In the genomic region with DNA sequence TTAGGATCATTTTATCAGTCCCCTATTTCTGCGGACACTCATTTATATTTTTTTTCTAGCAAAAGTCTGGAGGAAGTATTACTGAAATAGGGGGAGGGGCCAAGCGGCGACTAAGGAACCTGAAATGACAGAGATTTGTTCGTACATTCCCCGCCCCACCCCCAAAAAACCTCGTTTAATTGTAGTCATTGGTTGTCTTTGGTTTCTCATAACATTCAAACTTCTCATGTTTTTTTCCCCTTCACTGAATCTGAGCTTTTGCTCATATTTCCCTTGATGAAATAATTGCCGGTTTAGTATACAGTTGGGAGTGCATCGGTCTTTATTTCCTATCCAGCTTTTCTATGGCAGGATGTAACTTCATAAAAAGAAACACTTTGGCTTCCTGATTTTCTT, we compare ENCODE assay signal across 8 cellular contexts. TPM values are rescaled to one million over a fixed set of nuclear protein-coding genes. Genes with fewer than 3 reads are reported as not detected.
DNase-seq lines count a peak whose midpoint lies in the region; ATAC-seq, FAIRE-seq and TF ChIP-seq lines count a peak whose summit lies in the region.

No MANE protein-coding gene starts in this region.

- peak overlapping the region; percentile 98 for H3K4me2 ChIP-seq in endothelial cell of umbilical vein (ENCODE audit: insufficient read depth, low read length)

- peak overlapping the region; percentile 40 for H3K9ac ChIP-seq in endothelial cell of umbilical vein (replicated peaks; ENCODE audit: extremely low read depth, insufficient read depth, low read length)

- H3K27me3 ChIP-seq in A673 (replicated peaks; ENCODE audit: insufficient read depth, low read depth, low read length, poor library complexity) (peaks cover 11% of the 10 kb centered on the region), endothelial cell of umbilical vein (ENCODE audit: control insufficient read depth in 2 of 2, insufficient read depth in 2 of 2, low read length in 2 of 2) (no peaks in the 10 kb centered on the region)

- ATAC-seq in HG03196 (IDR thresholded peaks at IDR 0.05; ENCODE audit: unreplicated experiment) (no peak), GM19452 (IDR thresholded peaks at IDR 0.05; ENCODE audit: unreplicated experiment) (no peak)

- H3K9me3 Mint-ChIP-seq in progenitor cell of endocrine pancreas (ENCODE audit: low read depth), result no peaks in the 10 kb centered on the region

- POLR2A ChIA-PET in A673 (lab: Charles Lee; ENCODE audit: low non-redundant PET), result no interaction called here
- POLR2A ChIA-PET in endothelial cell of umbilical vein (lab: Charles Lee), result no interaction called here

- peak overlapping the region; percentile 71 for H2AFZ ChIP-seq in endothelial cell of umbilical vein (ENCODE audit: low read depth, low read length)

- H3K27me3 Mint-ChIP-seq in progenitor cell of endocrine pancreas, result peaks cover 13% of the 10 kb centered on the region

- intact Hi-C loops in A673 (cut with micrococcal nuclease; ENCODE audit: unreplicated experiment), result loop anchor here (5.0 to 10.0 kb wide), 2 partner anchors 123 to 281 kb away; no protein-coding TSS in a partner anchor
- intact Hi-C loops in endothelial cell of umbilical vein (cut with micrococcal nuclease), result loop anchor here (2.0 to 5.0 kb wide), 2 partner anchors 15 to 392 kb away; a partner anchor contains a TSS

- no peak for TF ChIP-seq CTCF in A673 (conservative IDR thresholded peaks at IDR 0.05; ENCODE audit: low read depth, low read length)
- TF ChIP-seq CTCF in endothelial cell of umbilical vein (IDR thresholded peaks at IDR 0.05; ENCODE audit: extremely low read depth in 1 of 2, insufficient read depth in 1 of 2, low read depth in 1 of 2, low read length in 2 of 2), result no peak
- TF ChIP-seq CTCF in progenitor cell of endocrine pancreas (IDR thresholded peaks at IDR 0.05; ENCODE audit: unreplicated experiment), result no peak

- peaks cover 30% of the 10 kb centered on the region for H3K4me1 Mint-ChIP-seq in progenitor cell of endocrine pancreas (ENCODE audit: low read depth)

- no peak for TF ChIP-seq POLR2A in endothelial cell of umbilical vein (IDR thresholded peaks at IDR 0.05; ENCODE audit: low read depth, low read length)

- H3K27ac ChIP-seq in A673 (ENCODE audit: low read depth, low read length, poor library complexity, severe bottlenecking) (no peak overlapping the region), endothelial cell of umbilical vein (ENCODE audit: insufficient read depth, low read depth, low read length) (peak overlapping the region; percentile 59)

- H3K4me3 Mint-ChIP-seq in progenitor cell of endocrine pancreas (ENCODE audit: low read depth), result peak overlapping the region; percentile 86

- peak overlapping the region; percentile 88 for H3K27ac Mint-ChIP-seq in progenitor cell of endocrine pancreas

- H3K4me1 ChIP-seq in A673 (ENCODE audit: insufficient read depth, low read length, poor library complexity, severe bottlenecking) (peaks cover 15% of the 10 kb centered on the region), endothelial cell of umbilical vein (ENCODE audit: control insufficient read depth, extremely low read depth, insufficient read depth, low read length) (peaks cover 30% of the 10 kb centered on the region)

- dilution Hi-C loops in endothelial cell of umbilical vein (cut with MboI; ENCODE audit: extremely low pct_ligation_motif_present, low sequenced_read_pairs), result no loop called here

- CTCF ChIA-PET in A673 (lab: Charles Lee), result no interaction called here
- CTCF ChIA-PET in endothelial cell of umbilical vein (lab: Charles Lee), result interaction anchor here (0.5 to 2.0 kb wide), 18 partner anchors 12 to 388 kb away, joined by 3 to 12 read pairs (median 3); no protein-coding TSS in a partner anchor

- H3K4me3 ChIP-seq in A673 (ENCODE audit: low read depth, low read length, poor library complexity, severe bottlenecking), result peak overlapping the region; percentile 68
- H3K4me3 ChIP-seq in Jurkat, Clone E6-1 (ENCODE audit: low read length), result peak overlapping the region; percentile 72
- H3K4me3 ChIP-seq in endothelial cell of umbilical vein (replicated peaks in 1 of 3; ENCODE audit: insufficient read depth in 1 of 3, low read depth in 1 of 3, low read length in 3 of 3), result peak overlapping the region; percentile 76 to 96 (median 85)

- H3K36me3 ChIP-seq in A673 (ENCODE audit: insufficient read depth, low read length, poor library complexity, severe bottlenecking) (no peaks in the 10 kb centered on the region), endothelial cell of umbilical vein (ENCODE audit: control insufficient read depth in 2 of 2, extremely low read depth in 1 of 2, insufficient read depth in 2 of 2, low read length in 2 of 2) (no peaks in the 10 kb centered on the region)

- FAIRE-seq in endothelial cell of umbilical vein (lab: Jason Lieb, UNC), result peak; percentile 79

- H3K79me2 ChIP-seq in endothelial cell of umbilical vein (ENCODE audit: control insufficient read depth, insufficient read depth, low read length), result peaks cover 36% of the 10 kb centered on the region

- H3K9me3 ChIP-seq in A673 (ENCODE audit: low read depth, low read length, poor library complexity, severe bottlenecking) (no peaks in the 10 kb centered on the region), endothelial cell of umbilical vein (replicated peaks; ENCODE audit: control insufficient read depth, insufficient read depth, low read length) (no peaks in the 10 kb centered on the region)

- no peaks in the 10 kb centered on the region for H3K9me1 ChIP-seq in endothelial cell of umbilical vein (replicated peaks; ENCODE audit: control insufficient read depth, extremely low read depth, insufficient read depth, low read length)

- DNase-seq in A673 (ENCODE audit: low spot score) (peak; percentile 14), endothelial cell of umbilical vein (ENCODE audit: low read depth, low spot score) (peak; percentile 81), progenitor cell of endocrine pancreas (ENCODE audit: low spot score, unreplicated experiment) (no peak), HuH-7 (ENCODE audit: low spot score) (no peak)
- DNase-seq in Jurkat, Clone E6-1 (ENCODE audit: low read depth, low spot score), result peak; percentile 70
- DNase-seq in activated CD4-positive, alpha-beta T cell treated with anti-CD3 and anti-CD28 coated beads, Interleukin-2, amount 50 U/mL, for 4 hours, result peak; percentile 73 to 75

- peaks cover 3% of the 10 kb centered on the region for H4K20me1 ChIP-seq in endothelial cell of umbilical vein (replicated peaks; ENCODE audit: control insufficient read depth, extremely low read depth, insufficient read depth, low read length)

- no peaks in the 10 kb centered on the region for H3K36me3 Mint-ChIP-seq in progenitor cell of endocrine pancreas (ENCODE audit: insufficient read depth)

- BruUV-seq in A673 (replicated peaks; lab: Mats Ljungman, UMichigan) (no TSS peak), endothelial cell of umbilical vein (replicated peaks; lab: Mats Ljungman, UMichigan) (no TSS peak)

TF ChIP-seq in endothelial cell of umbilical vein, 7 proteins besides CTCF, POLR2A, EP300 and RAD21:
- TF ChIP-seq EZH2 (IDR thresholded peaks at IDR 0.05; ENCODE audit: borderline replicate concordance, low read depth, low read length, severe bottlenecking), result no peak
- TF ChIP-seq GATA2 (IDR thresholded peaks at IDR 0.05; ENCODE audit: insufficient read depth, insufficient read length, low read depth, low read length), result no peak
- TF ChIP-seq MYC (IDR thresholded peaks at IDR 0.05; ENCODE audit: low read depth, low read length), result no peak
- TF ChIP-seq POLR2AphosphoS5 (IDR thresholded peaks at IDR 0.05; ENCODE audit: insufficient read depth, low read depth, low read length), result no peak
- TF ChIP-seq FOS (IDR thresholded peaks at IDR 0.05; ENCODE audit: borderline replicate concordance, insufficient read depth, low read length), result no peak

RNA-seq across cellular contexts. Expression of a gene that starts 0.8 kb away (rescaled TPM):
- 34.3 and 46.7 TPM in 2 replicates for total RNA-seq in A673 (2021)
- polyA plus RNA-seq in Jurkat, Clone E6-1 (2012; ENCODE audit: insufficient read depth, insufficient read length), result 97.1 TPM
- total RNA-seq in endothelial cell of umbilical vein, result 143 and 151 TPM in 2 replicates
- 59.2 and 69.0 TPM in 2 replicates for polyA plus RNA-seq in endothelial cell of umbilical vein
- 64.4 and 72.7 TPM in 2 replicates for polyA plus RNA-seq in endothelial cell of umbilical vein (2011; cell fraction: cytosol; rRNA removed)
- 171 and 177 TPM in 2 replicates for polyA plus RNA-seq in endothelial cell of umbilical vein (2011; cell fraction: nucleus; rRNA removed)
- polyA plus RNA-seq in endothelial cell of umbilical vein (2012), result 88.2 and 93.3 TPM in 2 replicates
- 96.4 and 114 TPM in 2 replicates for polyA minus RNA-seq in endothelial cell of umbilical vein
- polyA minus RNA-seq in endothelial cell of umbilical vein (2011; cell fraction: cytosol; rRNA and poly(A)+ RNA removed), result 35.5 TPM
- polyA minus RNA-seq in endothelial cell of umbilical vein (2011; cell fraction: nucleus; rRNA and poly(A)+ RNA removed), result 131 and 165 TPM in 2 replicates
- 159 and 169 TPM in 2 replicates for total RNA-seq in progenitor cell of endocrine pancreas

Comparison
In these comparisons a context has a peak if more than half of its experiments do, and no peak if none do; other contexts are left out.
1. DNase-seq: peak in A673 (single experiment), Jurkat, Clone E6-1 (single experiment), activated CD4-positive, alpha-beta T cell treated with anti-CD3 and anti-CD28 coated beads, Interleukin-2, amount 50 U/mL, for 4 hours (2 of 2) and endothelial cell of umbilical vein (single experiment); none in progenitor cell of endocrine pancreas (single experiment) and HuH-7 (single experiment).
2. Peak in every context shown above with its lines, with median percentiles within 50 percentile points of each other: H3K4me3 ChIP-seq.